Comparison of ENCODE assay signal across 8 cellular contexts in the genomic region with DNA sequence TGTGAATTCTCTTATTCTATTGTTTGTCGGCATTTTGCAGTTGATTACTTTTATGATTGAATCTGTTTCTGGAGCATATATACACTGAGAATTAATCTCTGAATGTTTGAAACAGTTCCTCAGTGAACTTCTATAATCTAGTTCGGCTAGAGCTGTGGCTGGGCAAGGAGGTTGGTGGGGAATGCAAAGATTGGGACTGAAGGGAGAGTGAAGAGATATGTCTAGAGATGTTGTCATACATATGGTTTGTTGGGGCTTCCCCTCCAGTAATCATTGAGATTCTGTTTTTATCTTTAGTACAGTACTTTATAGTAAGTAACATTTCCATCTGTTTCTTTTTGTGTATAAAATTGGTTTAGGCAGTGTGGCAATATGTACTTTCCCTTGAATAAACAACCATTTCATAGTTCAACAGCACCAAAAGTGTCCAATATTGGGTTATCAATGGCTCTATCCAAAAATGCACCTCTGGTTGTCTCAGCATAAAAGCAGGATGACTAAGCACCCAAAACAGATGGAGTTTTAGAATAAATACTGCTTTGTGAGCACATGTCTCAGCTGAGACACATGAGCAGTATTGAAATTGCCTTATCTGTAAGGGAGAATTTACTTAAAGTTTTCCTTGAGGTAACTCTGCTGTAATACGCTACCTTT. TPM values are rescaled to one million over a fixed set of nuclear protein-coding genes. Genes with fewer than 3 reads are reported as not detected.
DNase-seq lines count a peak whose midpoint lies in the region; ATAC-seq and TF ChIP-seq lines count a peak whose summit lies in the region.

No MANE protein-coding gene starts in this region.

- TF ChIP-seq RAD21 in IMR-90 (IDR thresholded peaks at IDR 0.05; ENCODE audit: low read length), result no peak

- H3K14ac ChIP-seq in IMR-90 (replicated peaks; ENCODE audit: low read depth, low read length), result no peak overlapping the region

- H2BK5ac ChIP-seq in IMR-90 (ENCODE audit: low read depth, low read length, poor library complexity, severe bottlenecking), result no peak overlapping the region

- H3K79me1 ChIP-seq in IMR-90 (ENCODE audit: low read depth in 1 of 2, low read length in 2 of 2), result peaks cover 8 to 70% of the 10 kb centered on the region in 2 experiments; a peak in 2 of 4 replicates

- no peaks in the 10 kb centered on the region for H3K27me3 ChIP-seq in CD8-positive, alpha-beta T cell (ENCODE audit: insufficient read depth, low read length)
- H3K27me3 ChIP-seq in IMR-90 (ENCODE audit: control insufficient read depth, insufficient read depth, low read length) (no peaks in the 10 kb centered on the region), brain microvascular endothelial cell (replicated peaks) (no peaks in the 10 kb centered on the region)

- peak overlapping the region; percentile 6 for H3K4me3 Mint-ChIP-seq in CD8-positive, alpha-beta T cell

- peak overlapping the region; percentile 29 for H3K27ac Mint-ChIP-seq in CD8-positive, alpha-beta T cell

- H4K5ac ChIP-seq in IMR-90 (ENCODE audit: low read depth, low read length), result no peak overlapping the region

- BruUV-seq in IMR-90 (replicated peaks; lab: Mats Ljungman, UMichigan), result no TSS peak

- no peak overlapping the region for H3K56ac ChIP-seq in IMR-90 (ENCODE audit: extremely low read depth, insufficient read depth, low read length)

- H2AK9ac ChIP-seq in IMR-90 (replicated peaks; ENCODE audit: low read depth, low read length, poor library complexity), result no peak overlapping the region

- intact Hi-C loops in CD8-positive, alpha-beta T cell (cut with DNase I, micrococcal nuclease), result loop anchor here in 1 of 2 experiments (1.0 kb wide), 1 partner anchor 10 kb away; no protein-coding TSS in a partner anchor
- intact Hi-C loops in IMR-90 (cut with micrococcal nuclease), result loop anchor here (5.0 kb wide), 1 partner anchor 32 kb away; no protein-coding TSS in a partner anchor

- no peak for TF ChIP-seq CTCF in CD8-positive, alpha-beta T cell (IDR thresholded peaks at IDR 0.05)
- TF ChIP-seq CTCF in IMR-90 (conservative IDR thresholded peaks at IDR 0.05; ENCODE audit: low read depth, low read length) (no peak), brain microvascular endothelial cell (IDR thresholded peaks at IDR 0.05; ENCODE audit: low read depth, low read length, missing control alignments) (no peak)

- no peak overlapping the region for H2BK15ac ChIP-seq in IMR-90 (ENCODE audit: low read depth, low read length)

- no peak overlapping the region for H4K8ac ChIP-seq in IMR-90 (ENCODE audit: low read depth in 2 of 2, low read length in 2 of 2)

- no peak overlapping the region for H2BK120ac ChIP-seq in IMR-90 (ENCODE audit: low read depth, low read length)

- ATAC-seq in CD8-positive, alpha-beta T cell, result no peak
- peak; percentile 75 for ATAC-seq in IMR-90 (ENCODE audit: low read depth)
- no peak for ATAC-seq in GM21576 (IDR thresholded peaks at IDR 0.05; ENCODE audit: unreplicated experiment)

- no peak overlapping the region for H2AK5ac ChIP-seq in IMR-90 (ENCODE audit: low read depth, low read length)

- no peaks in the 10 kb centered on the region for H3K9me3 ChIP-seq in CD8-positive, alpha-beta T cell (ENCODE audit: low read length)
- no peaks in the 10 kb centered on the region for H3K9me3 ChIP-seq in IMR-90 (ENCODE audit: control insufficient read depth, insufficient read depth, low read length)
- H3K9me3 ChIP-seq in mesodermal cell (ENCODE audit: control insufficient read depth, low read length), result no peaks in the 10 kb centered on the region

- TF ChIP-seq POLR2A in IMR-90 (IDR thresholded peaks at IDR 0.05; ENCODE audit: low read depth, low read length), result no peak

- H2AFZ ChIP-seq in IMR-90 (replicated peaks; ENCODE audit: low read length, poor library complexity), result no peak overlapping the region

- peaks cover 68% of the 10 kb centered on the region for H3K36me3 Mint-ChIP-seq in CD8-positive, alpha-beta T cell

- peaks cover 87% of the 10 kb centered on the region for H3K4me1 Mint-ChIP-seq in CD8-positive, alpha-beta T cell (ENCODE audit: low read depth)

- no peak overlapping the region for H3K9ac ChIP-seq in IMR-90 (ENCODE audit: low read depth, low read length)

- H4K91ac ChIP-seq in IMR-90 (ENCODE audit: insufficient read depth, low read depth, low read length), result no peak overlapping the region

- H3K4me2 ChIP-seq in IMR-90 (ENCODE audit: low read depth, low read length), result peak overlapping the region; percentile 33; the same call in 1 of the 2 replicates

- no CpG with 5 or more reads among the region's 3 CpGs for WGBS in IMR-90 (ENCODE audit: extremely low coverage in 2 of 2, insufficient read length in 1 of 2), 2 experiments
- 80 to 100% methylated on average over 1 to 2 of the region's 3 CpGs for WGBS in mesodermal cell (ENCODE audit: insufficient coverage in 2 of 2), 2 experiments

- H3K27ac ChIP-seq in CD8-positive, alpha-beta T cell (ENCODE audit: low read depth, low read length), result no peak overlapping the region
- peak overlapping the region; percentile 65; the same call in 1 of the 2 replicates for H3K27ac ChIP-seq in IMR-90 (ENCODE audit: insufficient read depth, low read length)
- H3K27ac ChIP-seq in brain microvascular endothelial cell, result peak overlapping the region; percentile 52
- H3K27ac ChIP-seq in mesodermal cell (ENCODE audit: low read depth, low read length, severe bottlenecking), result peak overlapping the region; percentile 16

- H3K4ac ChIP-seq in IMR-90 (ENCODE audit: low read depth, low read length), result no peak overlapping the region

- H3K4me1 ChIP-seq in CD8-positive, alpha-beta T cell (ENCODE audit: insufficient read depth, low read length), result peaks cover 64% of the 10 kb centered on the region
- peaks cover 6% of the 10 kb centered on the region; the same call in 1 of the 2 replicates for H3K4me1 ChIP-seq in IMR-90 (ENCODE audit: control insufficient read depth, insufficient read depth, low read length)
- H3K4me1 ChIP-seq in mesodermal cell (ENCODE audit: control insufficient read depth, insufficient read depth, low read length, poor library complexity, severe bottlenecking), result peaks cover 6% of the 10 kb centered on the region

- H3K36me3 ChIP-seq in CD8-positive, alpha-beta T cell (ENCODE audit: insufficient read depth, low read length), result peaks cover 3% of the 10 kb centered on the region
- H3K36me3 ChIP-seq in IMR-90 (ENCODE audit: control insufficient read depth, insufficient read depth, low read length) (peaks cover 15% of the 10 kb centered on the region), brain microvascular endothelial cell (replicated peaks) (peaks cover 17% of the 10 kb centered on the region), mesodermal cell (ENCODE audit: control insufficient read depth, insufficient read depth, low read length) (peaks cover 68% of the 10 kb centered on the region)

- POLR2A ChIA-PET in CD8-positive, alpha-beta T cell (lab: Charles Lee), result no interaction called here
- POLR2A ChIA-PET in IMR-90 (lab: Charles Lee; ENCODE audit: unreplicated experiment), result no interaction called here

- DNase-seq in CD8-positive, alpha-beta T cell, result no peak
- peak; percentile 71 for DNase-seq in IMR-90
- peak; percentile 30 for DNase-seq in brain microvascular endothelial cell
- DNase-seq in NCI-H1694 treated with DMSO at 0.1 percent for 48 hours (lab: John Stamatoyannopoulos, UW), result no peak
- no peak for DNase-seq in dedifferentiated amniotic fluid mesenchymal stem cell (ENCODE audit: extremely low spot score)
- DNase-seq in activated CD8-positive, alpha-beta memory T cell treated with anti-CD3 and anti-CD28 coated beads for 24 hours, result no peak

- H3K27me3 Mint-ChIP-seq in CD8-positive, alpha-beta T cell (ENCODE audit: low read depth), result no peaks in the 10 kb centered on the region

- no peak overlapping the region for H2BK20ac ChIP-seq in IMR-90 (ENCODE audit: low read depth, low read length)

- dilution Hi-C loops in IMR-90 (cut with HindIII; ENCODE audit: low sequenced_read_pairs, unreplicated experiment), result no loop called here

- in situ Hi-C loops in IMR-90 (cut with MboI; ENCODE audit: low sequenced_read_pairs) (no loop called here), brain microvascular endothelial cell (cut with HindIII; ENCODE audit: low pct_ligation_motif_present, low sequenced_read_pairs) (no loop called here)

- no peak overlapping the region for H3K4me3 ChIP-seq in CD8-positive, alpha-beta T cell (ENCODE audit: low read depth, low read length)
- H3K4me3 ChIP-seq in IMR-90 (ENCODE audit: insufficient read depth, low read depth, low read length), result no peak overlapping the region
- no peak overlapping the region for H3K4me3 ChIP-seq in brain microvascular endothelial cell (ENCODE audit: low read depth, low read length)
- H3K4me3 ChIP-seq in mesodermal cell (ENCODE audit: extremely low read depth, insufficient read depth, low read length, poor library complexity, severe bottlenecking), result no peak overlapping the region

- H3K9me3 Mint-ChIP-seq in CD8-positive, alpha-beta T cell, result no peaks in the 10 kb centered on the region

- H4K20me1 ChIP-seq in IMR-90 (ENCODE audit: insufficient read depth, low read length), result peaks cover 93% of the 10 kb centered on the region

- H3K9me1 ChIP-seq in IMR-90 (ENCODE audit: insufficient read depth, low read length), result peaks cover 4% of the 10 kb centered on the region

- H3K23ac ChIP-seq in IMR-90 (ENCODE audit: low read depth, low read length), result no peak overlapping the region

- no peak overlapping the region for H3K18ac ChIP-seq in IMR-90 (ENCODE audit: low read depth, low read length)

- CTCF ChIA-PET in CD8-positive, alpha-beta T cell (lab: Charles Lee), result interaction anchor here (1.3 kb wide), 1 partner anchor 19 kb away, joined by 3 read pairs; no protein-coding TSS in a partner anchor
- CTCF ChIA-PET in IMR-90 (lab: Yijun Ruan, JAX), result no interaction called here

TF ChIP-seq in IMR-90, 13 proteins besides CTCF, POLR2A, EP300 and RAD21:
- TF ChIP-seq RFX5 (IDR thresholded peaks at IDR 0.05; ENCODE audit: low read depth, low read length) (no peak), MAFK (IDR thresholded peaks at IDR 0.05; ENCODE audit: low read depth, low read length) (peak; percentile 54; the same call in 1 of the 2 replicates), MXI1 (IDR thresholded peaks at IDR 0.05; ENCODE audit: borderline replicate concordance, low read depth, low read length) (peak; percentile 66; the same call in 1 of the 2 replicates)

RNA-seq across cellular contexts. Expression of a gene that starts 36.7 kb away (rescaled TPM):
- total RNA-seq in CD8-positive, alpha-beta T cell, result 100 to 1,000 TPM; 195 to 200 TPM
- total RNA-seq in IMR-90 (2012; rRNA removed), result 52.2 and 53.6 TPM in 2 replicates
- polyA plus RNA-seq in IMR-90 (2012; rRNA removed), result 39.6 and 41.0 TPM in 2 replicates
- 11.3 and 17.5 TPM in 2 replicates for polyA plus RNA-seq in IMR-90 (2012; cell fraction: cytosol; rRNA removed)
- 14.4 and 77.3 TPM in 2 replicates for polyA plus RNA-seq in IMR-90 (2012; cell fraction: nucleus; rRNA removed; ENCODE audit: low replicate concordance)
- 143 TPM for polyA plus RNA-seq in mesodermal cell (2013, experiment 1 of 2)
- polyA plus RNA-seq in mesodermal cell (2013, experiment 2 of 2), result 138 TPM

Comparison
In these comparisons a context has a peak if more than half of its experiments do, and no peak if none do; other contexts are left out.
1. DNase-seq: peak in IMR-90 (single experiment) and brain microvascular endothelial cell (single experiment); none in CD8-positive, alpha-beta T cell (0 of 7), NCI-H1694 treated with DMSO at 0.1 percent for 48 hours (single experiment), dedifferentiated amniotic fluid mesenchymal stem cell (single experiment) and activated CD8-positive, alpha-beta memory T cell treated with anti-CD3 and anti-CD28 coated beads for 24 hours (single experiment).